8 cellular contexts compared by ENCODE assay signal in the genomic region with DNA sequence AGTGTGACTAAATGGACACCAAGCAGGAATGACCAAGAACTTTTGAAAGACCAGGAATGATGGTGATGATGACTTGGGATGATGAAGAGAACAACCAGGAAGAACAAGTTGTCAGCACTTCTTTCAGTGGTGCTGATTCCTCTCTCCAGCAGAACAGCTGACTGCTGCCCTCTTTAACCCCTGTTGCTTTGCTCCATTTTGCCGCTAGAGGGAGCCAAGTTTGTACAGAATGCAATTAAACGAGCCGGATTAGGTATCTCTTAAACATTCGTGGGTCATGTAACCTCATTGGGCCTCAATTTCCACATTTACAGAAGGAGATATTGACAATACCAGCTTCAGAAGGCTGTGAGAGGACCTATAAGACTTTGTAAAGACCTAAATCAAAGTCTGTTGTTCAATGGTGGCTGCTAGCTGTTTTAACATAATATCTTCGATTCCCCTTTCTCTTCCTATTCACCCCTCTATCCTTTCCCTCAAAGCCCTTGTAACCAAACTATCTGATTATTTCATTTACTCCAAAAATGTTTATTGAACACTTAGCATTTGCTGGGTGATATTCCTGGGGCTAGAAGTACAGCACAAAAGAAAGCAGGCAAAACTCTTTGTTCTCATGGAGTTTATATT. TPM values are rescaled to one million over a fixed set of nuclear protein-coding genes. Genes with fewer than 3 reads are reported as not detected.
A peak's percentile ranks its signal among the peaks of the same experiment; 100 is the strongest.
DNase-seq lines count a peak whose midpoint lies in the region; ATAC-seq and TF ChIP-seq lines count a peak whose summit lies in the region.

No MANE protein-coding gene starts in this region.

- no peak for TF ChIP-seq POLR2A in sigmoid colon (IDR thresholded peaks at IDR 0.05)

- ATAC-seq in GM21717 (IDR thresholded peaks at IDR 0.05; ENCODE audit: unreplicated experiment), result peak; percentile 83
- ATAC-seq in left cardiac atrium, result peak; percentile 50 to 60
- ATAC-seq in HG03521 (IDR thresholded peaks at IDR 0.05; ENCODE audit: unreplicated experiment), result no peak

- H3K27ac ChIP-seq in sigmoid colon, result no peak overlapping the region

- H3K27me3 ChIP-seq in sigmoid colon, result no peaks in the 10 kb centered on the region

- no peak for TF ChIP-seq EP300 in sigmoid colon (IDR thresholded peaks at IDR 0.05)

- intact Hi-C loops in left cardiac atrium (cut with DNase I) (loop anchor here (10.0 kb wide), 2 partner anchors 123 to 133 kb away; no protein-coding TSS in a partner anchor), sigmoid colon (cut with DNase I) (no loop called here)

- no peak overlapping the region for H3K4me3 Mint-ChIP-seq in activated naive CD8-positive, alpha-beta T cell treated with anti-CD3 and anti-CD28 coated beads for 36 hours

- H3K9me3 ChIP-seq in sigmoid colon, result no peaks in the 10 kb centered on the region

- DNase-seq in ELF-1 (ENCODE audit: low read depth, low spot score) (peak; percentile 72), KG1 (lab: John Stamatoyannopoulos, UW) (peak; percentile 7), SK-N-DZ (ENCODE audit: low spot score) (peak; percentile 53), left cardiac atrium (peak; percentile 40), sigmoid colon (no peak)
- DNase-seq in activated naive CD8-positive, alpha-beta T cell treated with anti-CD3 and anti-CD28 coated beads for 36 hours, result peak; percentile 52

- H3K9me3 Mint-ChIP-seq in activated naive CD8-positive, alpha-beta T cell treated with anti-CD3 and anti-CD28 coated beads for 36 hours, result no peaks in the 10 kb centered on the region

- H3K36me3 Mint-ChIP-seq in activated naive CD8-positive, alpha-beta T cell treated with anti-CD3 and anti-CD28 coated beads for 36 hours, result no peaks in the 10 kb centered on the region

- peak in 3 of 4 experiments; percentile 31 to 58 (median 35) for TF ChIP-seq CTCF in sigmoid colon (IDR thresholded peaks at IDR 0.05)

- no peaks in the 10 kb centered on the region for H3K4me1 Mint-ChIP-seq in activated naive CD8-positive, alpha-beta T cell treated with anti-CD3 and anti-CD28 coated beads for 36 hours

- H3K27me3 Mint-ChIP-seq in activated naive CD8-positive, alpha-beta T cell treated with anti-CD3 and anti-CD28 coated beads for 36 hours, result no peaks in the 10 kb centered on the region

- no peak overlapping the region for H3K4me3 ChIP-seq in sigmoid colon

- WGBS in sigmoid colon, 2 donors, result 20 to 23% methylated on average over 5 of the region's 5 CpGs

- H3K27ac Mint-ChIP-seq in activated naive CD8-positive, alpha-beta T cell treated with anti-CD3 and anti-CD28 coated beads for 36 hours, result no peak overlapping the region

- no peaks in the 10 kb centered on the region for H3K4me1 ChIP-seq in sigmoid colon

- no peaks in the 10 kb centered on the region for H3K36me3 ChIP-seq in sigmoid colon

RNA-seq across cellular contexts. Expression of a gene that starts 1.9 kb away (rescaled TPM):
- polyA plus RNA-seq in SK-N-DZ (2014; cell fraction: cytosol; rRNA removed), result not detected in 2 replicates
- not detected in 2 replicates for polyA plus RNA-seq in SK-N-DZ (2014; cell fraction: nucleus; rRNA removed)
- not detected for total RNA-seq in activated naive CD8-positive, alpha-beta T cell treated with anti-CD3 and anti-CD28 coated beads for 36 hours
- not detected for total RNA-seq in left cardiac atrium
- not detected for total RNA-seq in sigmoid colon
- polyA plus RNA-seq in sigmoid colon, result not detected

RNA-seq across cellular contexts. Expression of a gene that starts 16.8 kb away (rescaled TPM):
- not detected in 2 replicates for polyA plus RNA-seq in SK-N-DZ (2014; cell fraction: cytosol; rRNA removed)
- not detected in 2 replicates for polyA plus RNA-seq in SK-N-DZ (2014; cell fraction: nucleus; rRNA removed)
- total RNA-seq in activated naive CD8-positive, alpha-beta T cell treated with anti-CD3 and anti-CD28 coated beads for 36 hours, result not detected
- not detected for total RNA-seq in left cardiac atrium
- not detected for total RNA-seq in sigmoid colon
- polyA plus RNA-seq in sigmoid colon, result not detected

RNA-seq across cellular contexts. Expression of a gene that starts 44.2 kb away (rescaled TPM):
- not detected in 2 replicates for polyA plus RNA-seq in SK-N-DZ (2014; cell fraction: cytosol; rRNA removed)
- not detected in 2 replicates for polyA plus RNA-seq in SK-N-DZ (2014; cell fraction: nucleus; rRNA removed)
- not detected for total RNA-seq in activated naive CD8-positive, alpha-beta T cell treated with anti-CD3 and anti-CD28 coated beads for 36 hours
- total RNA-seq in left cardiac atrium (not detected), sigmoid colon (not detected)
- not detected for polyA plus RNA-seq in sigmoid colon

RNA-seq across cellular contexts. Expression of a gene that starts 58.4 kb away (rescaled TPM):
- polyA plus RNA-seq in SK-N-DZ (2014; cell fraction: cytosol; rRNA removed), result not detected in 2 replicates
- not detected in 2 replicates for polyA plus RNA-seq in SK-N-DZ (2014; cell fraction: nucleus; rRNA removed)
- total RNA-seq in activated naive CD8-positive, alpha-beta T cell treated with anti-CD3 and anti-CD28 coated beads for 36 hours, result not detected
- not detected for total RNA-seq in left cardiac atrium
- not detected for total RNA-seq in sigmoid colon
- not detected for polyA plus RNA-seq in sigmoid colon
